In the genomic region with DNA sequence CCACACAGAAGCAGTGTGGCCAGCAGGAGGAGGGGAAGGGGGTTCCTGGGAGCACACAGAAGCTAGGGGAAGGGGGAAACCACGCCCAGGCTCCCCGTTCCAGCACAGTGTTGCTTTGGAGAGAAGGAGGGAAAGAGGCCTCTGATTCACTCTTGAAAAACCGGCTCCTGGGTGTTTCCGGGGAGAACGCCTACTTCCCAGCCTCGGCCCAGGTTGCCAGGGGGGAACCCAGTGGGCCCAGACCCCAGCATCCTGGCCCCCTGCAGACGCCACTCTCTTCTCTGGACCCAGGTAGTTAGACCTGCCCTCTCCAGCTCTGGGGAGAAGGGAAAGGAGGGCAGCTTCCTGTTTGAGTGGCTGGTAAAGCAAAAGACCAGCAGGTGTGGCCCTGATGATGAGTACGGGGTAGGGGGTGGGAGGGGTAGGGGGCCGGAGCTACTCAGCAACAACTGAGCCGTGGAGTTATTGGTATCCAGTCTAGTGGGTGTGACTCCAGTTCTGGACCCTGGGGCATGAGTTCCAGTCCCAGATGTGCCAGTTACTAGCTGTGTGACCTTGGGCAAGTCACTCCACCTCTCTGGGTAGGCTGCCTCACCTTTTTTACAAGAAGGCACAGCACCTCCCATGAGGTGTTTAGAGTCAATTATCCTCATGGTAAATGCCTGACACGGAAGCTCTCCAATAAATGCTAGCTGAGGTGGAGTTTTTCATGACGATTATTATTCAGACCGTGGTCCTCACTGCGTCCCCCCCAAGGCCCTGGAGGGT, we compare ENCODE assay signal across 8 cellular contexts. TPM values are rescaled to one million over a fixed set of nuclear protein-coding genes. Genes with fewer than 3 reads are reported as not detected.
DNase-seq lines count a peak whose midpoint lies in the region; ATAC-seq, FAIRE-seq and TF ChIP-seq lines count a peak whose summit lies in the region.

No MANE protein-coding gene starts in this region.

- peaks cover 3% of the 10 kb centered on the region for H3K36me3 Mint-ChIP-seq in activated naive CD4-positive, alpha-beta T cell treated with anti-CD3 and anti-CD28 coated beads for 36 hours (ENCODE audit: low read depth)

- POLR2A ChIA-PET in K562 (lab: Yijun Ruan, JAX), result interaction anchor here (1.8 kb wide), 1 partner anchor 15 kb away, joined by 5 read pairs; no protein-coding TSS in a partner anchor

- H3K27me3 ChIP-seq in K562 (ENCODE audit: control insufficient read depth in 2 of 2, insufficient read depth in 2 of 2, low read length in 2 of 2), result no peaks in the 10 kb centered on the region
- H3K27me3 ChIP-seq in upper lobe of right lung, result no peaks in the 10 kb centered on the region

- H3K27ac ChIP-seq in K562 (ENCODE audit: extremely low read depth, low read depth, low read length), result peak overlapping the region; percentile 10; the same call in 1 of the 3 replicates
- H3K27ac ChIP-seq in upper lobe of right lung, result peak overlapping the region; percentile 80

- intact Hi-C loops in activated naive CD4-positive, alpha-beta T cell treated with anti-CD3 and anti-CD28 coated beads for 36 hours (cut with micrococcal nuclease), result no loop called here
- intact Hi-C loops in K562 (cut with micrococcal nuclease) (no loop called here), lower leg skin (cut with DNase I; ENCODE audit: low total_unique reads) (no loop called here), upper lobe of right lung (cut with DNase I) (no loop called here)

- DNase-seq in activated naive CD4-positive, alpha-beta T cell treated with anti-CD3 and anti-CD28 coated beads for 36 hours, result no peak
- no peak for DNase-seq in activated naive CD4-positive, alpha-beta T cell (lab: John Stamatoyannopoulos, UW)
- DNase-seq in K562 (ENCODE audit: extremely low read depth in 1 of 4, low spot score in 3 of 4), result peak in 2 of 4 experiments; percentile 9 to 43
- no peak for DNase-seq in lower leg skin (ENCODE audit: low spot score in 2 of 2)
- DNase-seq in upper lobe of right lung, result no peak
- no peak for DNase-seq in NCI-H2029 treated with DMSO at 0.1 percent for 48 hours (lab: John Stamatoyannopoulos, UW)
- DNase-seq in stimulated activated CD4-positive, alpha-beta T cell treated with anti-CD3 and anti-CD28 coated beads, Interleukin-12 subunit alpha, Interleukin-12 subunit beta, amount 100 ng/mL, for 4 hours, result no peak

- no peaks in the 10 kb centered on the region for H3K9me1 ChIP-seq in K562 (ENCODE audit: control insufficient read depth, insufficient read depth, low read length)

- no peaks in the 10 kb centered on the region for H4K20me1 ChIP-seq in K562 (replicated peaks; ENCODE audit: control insufficient read depth, insufficient read depth, low read length)

- BruUV-seq in K562 (replicated peaks; lab: Mats Ljungman, UMichigan), result no TSS peak

- H3K9me3 ChIP-seq in K562 (replicated peaks; ENCODE audit: control insufficient read depth, insufficient read depth, low read depth, low read length) (no peaks in the 10 kb centered on the region), upper lobe of right lung (no peaks in the 10 kb centered on the region)

- peak overlapping the region; percentile 68 for H3K4me3 ChIP-seq in K562
- peak overlapping the region; percentile 59 for H3K4me3 ChIP-seq in lower leg skin (ENCODE audit: low read depth, poor library complexity, severe bottlenecking)
- H3K4me3 ChIP-seq in upper lobe of right lung, result peak overlapping the region; percentile 91

- no peaks in the 10 kb centered on the region for H3K27me3 Mint-ChIP-seq in activated naive CD4-positive, alpha-beta T cell treated with anti-CD3 and anti-CD28 coated beads for 36 hours (ENCODE audit: low read depth)

- H3K4me3 Mint-ChIP-seq in activated naive CD4-positive, alpha-beta T cell treated with anti-CD3 and anti-CD28 coated beads for 36 hours, result peak overlapping the region; percentile 77

- TF ChIP-seq CTCF in K562 (IDR thresholded peaks at IDR 0.05 in 2 of 3, conservative IDR thresholded peaks at IDR 0.05 in 1 of 3; ENCODE audit: insufficient read depth in 2 of 3, low read depth in 1 of 3, low read length in 3 of 3), result no peak
- no peak for TF ChIP-seq CTCF in lower leg skin (IDR thresholded peaks at IDR 0.05)
- TF ChIP-seq CTCF in upper lobe of right lung (IDR thresholded peaks at IDR 0.05), result no peak

- peaks cover 5% of the 10 kb centered on the region; the same call in 2 of the 3 replicates for H3K79me2 ChIP-seq in K562 (ENCODE audit: control insufficient read depth, insufficient read depth, low read length)

- CTCF ChIA-PET in activated naive CD4-positive, alpha-beta T cell treated with anti-CD3 and anti-CD28 coated beads for 36 hours (lab: Charles Lee), result interaction anchor here (0.8 to 2.5 kb wide), 5 partner anchors 8 to 61 kb away, joined by 3 to 26 read pairs (median 9); no protein-coding TSS in a partner anchor
- CTCF ChIA-PET in K562 (lab: Yijun Ruan, JAX; ENCODE audit: low intra/inter-chr PET ratio), result no interaction called here

- peak; percentile 64 for FAIRE-seq in K562 (lab: Jason Lieb, UNC)

- TF ChIP-seq POLR2A in K562 (conservative IDR thresholded peaks at IDR 0.05), result no peak
- no peak for TF ChIP-seq POLR2A in lower leg skin (IDR thresholded peaks at IDR 0.05)

- H3K4me1 Mint-ChIP-seq in activated naive CD4-positive, alpha-beta T cell treated with anti-CD3 and anti-CD28 coated beads for 36 hours (ENCODE audit: low read depth), result peaks cover 17% of the 10 kb centered on the region

- no peaks in the 10 kb centered on the region for H3K9me3 Mint-ChIP-seq in activated naive CD4-positive, alpha-beta T cell treated with anti-CD3 and anti-CD28 coated beads for 36 hours

- in situ Hi-C loops in K562 (cut with MboI), result no loop called here

- peak overlapping the region; percentile 49 for H2AFZ ChIP-seq in K562 (ENCODE audit: low read depth, low read length)

- H3K4me1 ChIP-seq in K562 (replicated peaks in 1 of 2; ENCODE audit: control insufficient read depth in 2 of 2, insufficient read depth in 2 of 2, low read length in 2 of 2) (peaks cover 16 to 29% of the 10 kb centered on the region in 2 experiments; a peak in 4 of 5 replicates), upper lobe of right lung (peaks cover 29% of the 10 kb centered on the region)

- peak overlapping the region; percentile 26 for H3K27ac Mint-ChIP-seq in activated naive CD4-positive, alpha-beta T cell treated with anti-CD3 and anti-CD28 coated beads for 36 hours

- TF ChIP-seq RAD21 in K562 (CRISPR knock-in tag; conservative IDR thresholded peaks at IDR 0.05 in 1 of 2, IDR thresholded peaks at IDR 0.05 in 1 of 2), result no peak

- H3K36me3 ChIP-seq in K562 (ENCODE audit: control insufficient read depth, insufficient read depth, low read length) (peaks cover 6% of the 10 kb centered on the region; the same call in 1 of the 3 replicates), upper lobe of right lung (no peaks in the 10 kb centered on the region)

- WGBS in K562 (ENCODE audit: insufficient coverage, low coverage, missing lambda C conversion rate), result 37% methylated on average over 13 of the region's 14 CpGs
- WGBS in lower leg skin, 2 donors, result 7 to 14% methylated on average over 14 of the region's 14 CpGs

- ATAC-seq in K562, result no peak
- no peak for ATAC-seq in upper lobe of right lung
- ATAC-seq in GM19452 (IDR thresholded peaks at IDR 0.05; ENCODE audit: unreplicated experiment), result no peak

- H3K4me2 ChIP-seq in K562 (ENCODE audit: insufficient read depth, low read length), result peak overlapping the region; percentile 82

- no peak for TF ChIP-seq EP300 in K562 (IDR thresholded peaks at IDR 0.05; ENCODE audit: low read length)

- peak overlapping the region; percentile 51 to 86 for H3K9ac ChIP-seq in K562 (ENCODE audit: insufficient read depth in 1 of 2, low read depth in 2 of 2, low read length in 2 of 2)

RNA-seq across cellular contexts. Expression of a gene that starts 0.8 kb away (rescaled TPM):
- 10 to 100 TPM; 15.4 to 16.5 TPM for total RNA-seq in activated naive CD4-positive, alpha-beta T cell treated with anti-CD3 and anti-CD28 coated beads for 36 hours
- 18.6 and 50.3 TPM in 2 replicates for total RNA-seq in K562 (2011; cell fraction: chromatin; rRNA removed; ENCODE audit: low replicate concordance)
- total RNA-seq in K562 (2011; cell fraction: nucleolus; rRNA removed), result 32.9 and 38.4 TPM in 2 replicates
- total RNA-seq in K562 (2011; cell fraction: nucleoplasm; rRNA removed), result 26.4 and 30.8 TPM in 2 replicates
- 54.7 and 71.2 TPM in 2 replicates for total RNA-seq in K562 (2014; rRNA removed)
- total RNA-seq in K562 (2014; rRNA removed; fragmentation: Illumina TruSeq; extraction: Trizol), result 7.8 and 12.0 TPM in 2 replicates
- total RNA-seq in K562 (2015; rRNA removed; fragmentation: Illumina TruSeq; extraction: Trizol), result 39.7 and 46.3 TPM in 2 replicates
- 49.7 and 51.7 TPM in 2 replicates for total RNA-seq in K562 (2021)
- 24.8 and 26.6 TPM in 2 replicates for polyA plus RNA-seq in K562 (2011; rRNA removed)
- 25.0 and 75.6 TPM in 2 replicates for polyA plus RNA-seq in K562 (2011; cell fraction: cytosol; rRNA removed)
- polyA plus RNA-seq in K562 (2011; cell fraction: nucleus; rRNA removed), result 15.3 and 27.8 TPM in 2 replicates
- polyA plus RNA-seq in K562 (2012), result 37.9 and 39.8 TPM in 2 replicates
- polyA plus RNA-seq in K562 (2014; fragmentation: Illumina TruSeq; extraction: Trizol), result 13.6 and 35.1 TPM in 2 replicates
- 1 to 10 TPM in 1 of 2 experiments, under 1 TPM in 1; 0.49 to 1.1 TPM for polyA plus RNA-seq in K562 (2014; fragmentation: Nextera tagmentation; extraction: Ambion mirVana)
- 50.8 and 52.2 TPM in 2 replicates for polyA plus RNA-seq in K562 (2014; rRNA removed)
- polyA minus RNA-seq in K562 (2011; rRNA and poly(A)+ RNA removed), result 6.3 and 11.7 TPM in 2 replicates
- polyA minus RNA-seq in K562 (2011; cell fraction: cytosol; rRNA and poly(A)+ RNA removed), result 32.3 and 41.7 TPM in 2 replicates
- polyA minus RNA-seq in K562 (2011; cell fraction: nucleus; rRNA and poly(A)+ RNA removed), result 8.9 and 9.0 TPM in 2 replicates
- total RNA-seq in lower leg skin, result 100 to 1,000 TPM; 135 to 217 (median 164) TPM
- total RNA-seq in upper lobe of right lung, result 97.7 TPM

RNA-seq across cellular contexts. Expression of a gene that starts 19.9 kb away (rescaled TPM):
- total RNA-seq in activated naive CD4-positive, alpha-beta T cell treated with anti-CD3 and anti-CD28 coated beads for 36 hours, result not detected
- not detected in 2 replicates for total RNA-seq in K562 (2011; cell fraction: chromatin; rRNA removed; ENCODE audit: low replicate concordance)
- total RNA-seq in K562 (2011; cell fraction: nucleolus; rRNA removed), result 1.1 and 1.3 TPM in 2 replicates
- 0.51 TPM in 1 of 2 replicates, not detected in the other for total RNA-seq in K562 (2011; cell fraction: nucleoplasm; rRNA removed)
- total RNA-seq in K562 (2014; rRNA removed) (0.27 and 0.29 TPM in 2 replicates), K562 (2014; rRNA removed; fragmentation: Illumina TruSeq; extraction: Trizol) (not detected in 2 replicates), K562 (2015; rRNA removed; fragmentation: Illumina TruSeq; extraction: Trizol) (not detected in 2 replicates), K562 (2021) (0.29 and 0.35 TPM in 2 replicates), lower leg skin (under 1 TPM in 1 of 4 donors, not detected in 3; 0.62 TPM), upper lobe of right lung (2.5 TPM)
- polyA plus RNA-seq in K562 (2011; rRNA removed) (0.06 TPM in 1 of 2 replicates, not detected in the other), K562 (2014; fragmentation: Illumina TruSeq; extraction: Trizol) (not detected in 2 replicates), K562 (2014; fragmentation: Nextera tagmentation; extraction: Ambion mirVana) (not detected), K562 (2014; rRNA removed) (0.34 and 0.36 TPM in 2 replicates)
- polyA plus RNA-seq in K562 (2011; cell fraction: cytosol; rRNA removed), result 0.10 and 0.88 TPM in 2 replicates
- polyA plus RNA-seq in K562 (2011; cell fraction: nucleus; rRNA removed), result 0.13 and 0.34 TPM in 2 replicates
- 0.16 and 0.65 TPM in 2 replicates for polyA plus RNA-seq in K562 (2012)
- not detected in 2 replicates for polyA minus RNA-seq in K562 (2011; rRNA and poly(A)+ RNA removed)
- not detected in 2 replicates for polyA minus RNA-seq in K562 (2011; cell fraction: cytosol; rRNA and poly(A)+ RNA removed)
- polyA minus RNA-seq in K562 (2011; cell fraction: nucleus; rRNA and poly(A)+ RNA removed), result 0.40 TPM in 1 of 2 replicates, not detected in the other

RNA-seq across cellular contexts. Expression of a gene that starts 23.1 kb away (rescaled TPM):
- 10 to 100 TPM; 48.1 to 49.5 TPM for total RNA-seq in activated naive CD4-positive, alpha-beta T cell treated with anti-CD3 and anti-CD28 coated beads for 36 hours
- total RNA-seq in K562 (2011; cell fraction: chromatin; rRNA removed; ENCODE audit: low replicate concordance), result 66.1 and 87.4 TPM in 2 replicates
- 67.0 and 68.3 TPM in 2 replicates for total RNA-seq in K562 (2011; cell fraction: nucleolus; rRNA removed)
- 68.0 and 69.1 TPM in 2 replicates for total RNA-seq in K562 (2011; cell fraction: nucleoplasm; rRNA removed)
- total RNA-seq in K562 (2014; rRNA removed), result 62.1 and 71.5 TPM in 2 replicates
- 51.2 and 60.9 TPM in 2 replicates for total RNA-seq in K562 (2014; rRNA removed; fragmentation: Illumina TruSeq; extraction: Trizol)
- 85.3 and 86.5 TPM in 2 replicates for total RNA-seq in K562 (2015; rRNA removed; fragmentation: Illumina TruSeq; extraction: Trizol)
- 94.8 and 99.9 TPM in 2 replicates for total RNA-seq in K562 (2021)
- polyA plus RNA-seq in K562 (2011; rRNA removed), result 83.5 and 113 TPM in 2 replicates
- polyA plus RNA-seq in K562 (2011; cell fraction: cytosol; rRNA removed), result 101 TPM in 2 replicates
- 78.2 and 79.0 TPM in 2 replicates for polyA plus RNA-seq in K562 (2011; cell fraction: nucleus; rRNA removed)
- polyA plus RNA-seq in K562 (2012), result 69.4 and 84.8 TPM in 2 replicates
- polyA plus RNA-seq in K562 (2014; fragmentation: Illumina TruSeq; extraction: Trizol), result 78.3 and 100 TPM in 2 replicates
- 10 to 100 TPM; 13.2 to 16.2 TPM for polyA plus RNA-seq in K562 (2014; fragmentation: Nextera tagmentation; extraction: Ambion mirVana)
- polyA plus RNA-seq in K562 (2014; rRNA removed), result 61.7 and 79.2 TPM in 2 replicates
- polyA minus RNA-seq in K562 (2011; rRNA and poly(A)+ RNA removed), result 71.6 and 93.9 TPM in 2 replicates
- 31.4 and 40.9 TPM in 2 replicates for polyA minus RNA-seq in K562 (2011; cell fraction: cytosol; rRNA and poly(A)+ RNA removed)
- 22.5 and 40.4 TPM in 2 replicates for polyA minus RNA-seq in K562 (2011; cell fraction: nucleus; rRNA and poly(A)+ RNA removed)
- total RNA-seq in lower leg skin, result 100 to 1,000 TPM in 2 of 4 donors, 10 to 100 TPM in 2; 96.2 to 107 (median 99.6) TPM
- 99.7 TPM for total RNA-seq in upper lobe of right lung

RNA-seq across cellular contexts. Expression of a gene that starts 34.3 kb away (rescaled TPM):
- 100 to 1,000 TPM; 102 to 105 TPM for total RNA-seq in activated naive CD4-positive, alpha-beta T cell treated with anti-CD3 and anti-CD28 coated beads for 36 hours
- 122 and 325 TPM in 2 replicates for total RNA-seq in K562 (2011; cell fraction: chromatin; rRNA removed; ENCODE audit: low replicate concordance)
- 437 and 484 TPM in 2 replicates for total RNA-seq in K562 (2011; cell fraction: nucleolus; rRNA removed)
- 307 and 324 TPM in 2 replicates for total RNA-seq in K562 (2011; cell fraction: nucleoplasm; rRNA removed)
- total RNA-seq in K562 (2014; rRNA removed) (86.0 and 158 TPM in 2 replicates), K562 (2014; rRNA removed; fragmentation: Illumina TruSeq; extraction: Trizol) (33.1 and 36.7 TPM in 2 replicates), K562 (2015; rRNA removed; fragmentation: Illumina TruSeq; extraction: Trizol) (81.9 and 91.6 TPM in 2 replicates), K562 (2021) (186 and 195 TPM in 2 replicates), lower leg skin (100 to 1,000 TPM; 117 to 165 (median 147) TPM), upper lobe of right lung (123 TPM)
- polyA plus RNA-seq in K562 (2011; rRNA removed) (68.0 and 169 TPM in 2 replicates), K562 (2014; fragmentation: Illumina TruSeq; extraction: Trizol) (204 and 211 TPM in 2 replicates), K562 (2014; fragmentation: Nextera tagmentation; extraction: Ambion mirVana) (10 to 100 TPM; 29.3 to 73.2 TPM), K562 (2014; rRNA removed) (81.4 and 108 TPM in 2 replicates)
- 224 and 335 TPM in 2 replicates for polyA plus RNA-seq in K562 (2011; cell fraction: cytosol; rRNA removed)
- 326 and 378 TPM in 2 replicates for polyA plus RNA-seq in K562 (2011; cell fraction: nucleus; rRNA removed)
- 229 and 297 TPM in 2 replicates for polyA plus RNA-seq in K562 (2012)
- polyA minus RNA-seq in K562 (2011; rRNA and poly(A)+ RNA removed), result 76.6 and 95.7 TPM in 2 replicates
- 188 and 209 TPM in 2 replicates for polyA minus RNA-seq in K562 (2011; cell fraction: cytosol; rRNA and poly(A)+ RNA removed)
- 66.2 and 80.1 TPM in 2 replicates for polyA minus RNA-seq in K562 (2011; cell fraction: nucleus; rRNA and poly(A)+ RNA removed)
